ENCODE assay signal across 8 cellular contexts in the genomic region with DNA sequence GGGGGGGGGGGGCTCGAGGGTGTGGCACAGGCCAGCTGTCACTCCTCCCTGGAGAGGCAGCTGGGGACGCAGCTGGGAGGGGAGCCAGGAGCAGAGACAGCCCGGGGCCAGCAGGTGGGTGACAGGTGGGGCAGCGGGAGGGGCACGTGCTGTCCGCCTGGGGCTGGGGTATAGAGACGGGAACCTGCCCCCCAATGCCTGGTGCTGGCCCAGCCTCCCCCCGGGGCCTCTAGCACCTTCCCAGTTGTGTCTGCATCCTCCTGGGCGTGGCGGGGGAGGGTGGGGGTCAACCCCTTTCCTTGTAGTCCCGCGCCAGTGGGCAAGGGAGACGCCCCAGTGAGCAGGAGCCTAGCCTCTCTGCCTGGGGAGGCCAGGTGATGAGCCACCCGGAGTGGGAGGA.
DNase-seq lines count a peak whose midpoint lies in the region; ATAC-seq, FAIRE-seq and TF ChIP-seq lines count a peak whose summit lies in the region.
"Not testable (repeated sequence)": the region's sequence is repeated elsewhere in the genome, so short reads cannot be mapped to it uniquely, and the experiment has no call there.

No MANE protein-coding gene starts in this region.

- in situ Hi-C loops in HepG2 (cut with HindIII; ENCODE audit: extremely low pct_ligation_motif_present, low pct_unique_long_range_greater_than_20kb): not testable (repeated sequence)

- POLR2A ChIA-PET in HepG2 (lab: Yijun Ruan, JAX): not testable (repeated sequence)

- not testable (repeated sequence) for FAIRE-seq in HepG2 (lab: Jason Lieb, UNC)

- no CpG with 5 or more reads among the region's 14 CpGs for WGBS in esophagus muscularis mucosa
- WGBS in heart right ventricle, 2 donors: 75 to 83% methylated on average over 6 to 10 of the region's 14 CpGs
- no CpG with 5 or more reads among the region's 14 CpGs for WGBS in HepG2 (ENCODE audit: low lambda C conversion rate)
- no CpG with 5 or more reads among the region's 14 CpGs for WGBS in suprapubic skin

- H3K9ac ChIP-seq in adipocyte (ENCODE audit: low read length): peak overlapping the region; percentile 56
- H3K9ac ChIP-seq in HepG2 (ENCODE audit: insufficient read depth, low read depth, low read length): peak overlapping the region; percentile 34; the same call in 1 of the 2 replicates

- ATAC-seq in heart right ventricle, HepG2: not testable (repeated sequence)

- TF ChIP-seq POLR2A in esophagus muscularis mucosa (IDR thresholded peaks at IDR 0.05; ENCODE audit: low read depth); HepG2 (IDR thresholded peaks at IDR 0.05; ENCODE audit: insufficient read depth in 1 of 2, low read depth in 2 of 2, low read length in 2 of 2); suprapubic skin (IDR thresholded peaks at IDR 0.05): not testable (repeated sequence)

- not testable (repeated sequence) for H3K4me3 ChIP-seq in adipocyte (ENCODE audit: low read length)
- H3K4me3 ChIP-seq in esophagus muscularis mucosa: peak overlapping the region in 2 of 4 donors; percentile 16 to 24
- peak overlapping the region; percentile 51 for H3K4me3 ChIP-seq in fibroblast of villous mesenchyme (ENCODE audit: low read depth, low read length)
- peak overlapping the region in 4 of 10 donors; percentile 1 to 59 (median 9) for H3K4me3 ChIP-seq in heart right ventricle
- peak overlapping the region in 2 of 3 experiments; percentile 45 to 46; a peak in 3 of 6 replicates for H3K4me3 ChIP-seq in HepG2 (replicated peaks in 1 of 3; ENCODE audit: insufficient read depth in 1 of 3, low read depth in 2 of 3, low read length in 3 of 3)
- peak overlapping the region; percentile 37 for H3K4me3 ChIP-seq in skeletal muscle cell (ENCODE audit: low read depth, low read length)
- peak overlapping the region; percentile 2 for H3K4me3 ChIP-seq in suprapubic skin

- intact Hi-C loops in esophagus muscularis mucosa (cut with DNase I); heart right ventricle (cut with DNase I); HepG2 (cut with micrococcal nuclease; ENCODE audit: unreplicated experiment): not testable (repeated sequence)

- H3K4me2 ChIP-seq in HepG2 (ENCODE audit: low read depth, low read length): peak overlapping the region; percentile 51; the same call in 1 of the 2 replicates

- H3K36me3 ChIP-seq in adipocyte (ENCODE audit: control insufficient read depth, insufficient read depth, low read length, severe bottlenecking); esophagus muscularis mucosa; heart right ventricle; HepG2 (replicated peaks in 1 of 2; ENCODE audit: control insufficient read depth in 1 of 2, insufficient read depth in 2 of 2, low read length in 2 of 2); suprapubic skin: not testable (repeated sequence)

- H3K4me1 ChIP-seq in adipocyte (ENCODE audit: control insufficient read depth, insufficient read depth, low read length); esophagus muscularis mucosa; heart right ventricle; HepG2 (ENCODE audit: insufficient read depth, low read length); suprapubic skin: not testable (repeated sequence)

- TF ChIP-seq RAD21 in HepG2 (CRISPR knock-in tag; IDR thresholded peaks at IDR 0.05): not testable (repeated sequence)

- H3K79me2 ChIP-seq in HepG2 (ENCODE audit: insufficient read depth, low read length): not testable (repeated sequence)

- BruUV-seq in HepG2 (replicated peaks; lab: Mats Ljungman, UMichigan): not testable (repeated sequence)

- TF ChIP-seq CTCF in esophagus muscularis mucosa (IDR thresholded peaks at IDR 0.05); fibroblast of villous mesenchyme (IDR thresholded peaks at IDR 0.05; ENCODE audit: insufficient read depth, low read depth, low read length); heart right ventricle (IDR thresholded peaks at IDR 0.05); HepG2 (CRISPR knock-in tag; IDR thresholded peaks at IDR 0.05); suprapubic skin (IDR thresholded peaks at IDR 0.05): not testable (repeated sequence)

- TF ChIP-seq EP300 in esophagus muscularis mucosa (IDR thresholded peaks at IDR 0.05); HepG2 (IDR thresholded peaks at IDR 0.05; ENCODE audit: low read depth in 2 of 2, low read length in 2 of 2); HepG2 (CRISPR knock-in tag; IDR thresholded peaks at IDR 0.05; ENCODE audit: borderline replicate concordance); suprapubic skin (IDR thresholded peaks at IDR 0.05): not testable (repeated sequence)

- H2AFZ ChIP-seq in HepG2 (ENCODE audit: low read length): not testable (repeated sequence)

- DNase-seq in ELF-1 (ENCODE audit: low read depth, low spot score): peak; percentile 1
- not testable (repeated sequence) for DNase-seq in adipocyte (ENCODE audit: low read depth); HepG2 (ENCODE audit: low spot score); skeletal muscle cell (ENCODE audit: low read depth)
- peak; percentile 10 for DNase-seq in esophagus muscularis mucosa (ENCODE audit: extremely low spot score)
- DNase-seq in fibroblast of villous mesenchyme (ENCODE audit: low read depth): peak; percentile 6
- DNase-seq in heart right ventricle: peak; percentile 4 to 11
- peak in 1 of 2 donors; percentile 77 for DNase-seq in suprapubic skin (ENCODE audit: low spot score in 2 of 2)

- H3K27ac ChIP-seq in esophagus muscularis mucosa (replicated peaks in 1 of 4); HepG2 (ENCODE audit: extremely low read length, insufficient read depth, low read length); suprapubic skin: not testable (repeated sequence)
- H3K27ac ChIP-seq in heart right ventricle: peak overlapping the region in 3 of 10 donors; percentile 7 to 28 (median 13)

- H3K9me3 ChIP-seq in adipocyte (ENCODE audit: control insufficient read depth, low read length); esophagus muscularis mucosa; heart right ventricle; HepG2 (ENCODE audit: low read length); suprapubic skin: not testable (repeated sequence)

- not testable (repeated sequence) for H3K27me3 ChIP-seq in adipocyte (replicated peaks; ENCODE audit: control insufficient read depth, insufficient read depth, low read length); esophagus muscularis mucosa; heart right ventricle; HepG2 (ENCODE audit: control insufficient read depth in 1 of 2, insufficient read depth in 2 of 2, low read length in 2 of 2); suprapubic skin

- CTCF ChIA-PET in HepG2 (lab: Yijun Ruan, JAX; ENCODE audit: low intra/inter-chr PET ratio, low total read pairs): not testable (repeated sequence)

- H4K20me1 ChIP-seq in HepG2 (ENCODE audit: insufficient read depth, low read length): not testable (repeated sequence)

TF ChIP-seq in HepG2, 621 proteins besides CTCF, POLR2A, EP300 and RAD21:
- TF ChIP-seq RBFOX2 (IDR thresholded peaks at IDR 0.05; ENCODE audit: low read depth, low read length): 0 out of 2 replicates have a peak, but pooled peaks have one; percentile 18
TF ChIP-seq in HepG2: peak in this region for 1; not testable (repeated sequence) for 620.
